In genomic region chr7:45662540-45663166, GRCh38 we compare ENCODE assay signal across 23 cellular contexts.
DNase-seq lines count a peak whose midpoint lies in the region; ATAC-seq and TF ChIP-seq lines count a peak whose summit lies in the region.
"Had no signal": no experiment of that assay in that cellular context is flagged by ENCODE, and none has a peak within 500 bp of the region (broad histone marks: within the 10 kb centered on the region; RNA-seq: fewer than 3 reads in every experiment).

No MANE protein-coding gene starts in this region.

- 79% methylated on average over 15 of the region's 15 CpGs for WGBS in prostate gland

- TF ChIP-seq POLR2A in Peyer's patch (IDR thresholded peaks at IDR 0.05) (no peak), prostate gland (IDR thresholded peaks at IDR 0.05) (no peak)

- H3K4me3 ChIP-seq in Peyer's patch (no peak overlapping the region), prostate gland (no peak overlapping the region)

- TF ChIP-seq CTCF in Peyer's patch (IDR thresholded peaks at IDR 0.05) (no peak), prostate gland (IDR thresholded peaks at IDR 0.05) (no peak)

- H3K9me3 Mint-ChIP-seq in activated CD8-positive, alpha-beta memory T cell treated with anti-CD3 and anti-CD28 coated beads, Interleukin-2, amount 10 ng/mL, durations not matched to agents 7 days and 5 days (ENCODE audit: low read depth) = no peaks in the 10 kb centered on the region
- peaks cover 3% of the 10 kb centered on the region for H3K9me3 Mint-ChIP-seq in activated T-cell treated with anti-CD3 and anti-CD28 coated beads, Interleukin-2, amount 50 U/mL, for 24 hours
- H3K9me3 Mint-ChIP-seq: activated T-helper 2 cell treated with anti-CD3 and anti-CD28 coated beads, Interferon-gamma antibody, Interleukin-2, Interleukin-4, amounts not matched to agents 10 μg/mL and 5 μg/mL and 100 μg/mL, durations not matched to agents 14 hours and 24 hours and 36 hours had no signal

- no peak overlapping the region for H3K27ac ChIP-seq in Peyer's patch
- H3K27ac ChIP-seq in prostate gland = no peak overlapping the region
- H3K27ac ChIP-seq: brain microvascular endothelial cell had no signal

- no peaks in the 10 kb centered on the region for H3K4me1 Mint-ChIP-seq in activated CD8-positive, alpha-beta memory T cell treated with anti-CD3 and anti-CD28 coated beads, Interleukin-2, amount 10 ng/mL, durations not matched to agents 7 days and 5 days
- no peaks in the 10 kb centered on the region for H3K4me1 Mint-ChIP-seq in activated T-cell treated with anti-CD3 and anti-CD28 coated beads, Interleukin-2, amount 50 U/mL, for 24 hours (ENCODE audit: low read depth)
- H3K4me1 Mint-ChIP-seq: CD14-positive monocyte had no signal

- no peaks in the 10 kb centered on the region for H3K27me3 Mint-ChIP-seq in activated CD8-positive, alpha-beta memory T cell treated with anti-CD3 and anti-CD28 coated beads, Interleukin-2, amount 10 ng/mL, durations not matched to agents 7 days and 5 days
- H3K27me3 Mint-ChIP-seq in activated T-cell treated with anti-CD3 and anti-CD28 coated beads, Interleukin-2, amount 50 U/mL, for 24 hours = no peaks in the 10 kb centered on the region

- no peaks in the 10 kb centered on the region for H3K9me3 ChIP-seq in Peyer's patch
- H3K9me3 ChIP-seq in prostate gland = no peaks in the 10 kb centered on the region
- H3K9me3 ChIP-seq: Caco-2 had no signal

- intact Hi-C loops in prostate gland (cut with DNase I) = no loop called here

- CTCF ChIA-PET in activated CD8-positive, alpha-beta memory T cell treated with anti-CD3 and anti-CD28 coated beads, Interleukin-2, amount 10 ng/mL, durations not matched to agents 7 days and 5 days (lab: Charles Lee) = interaction anchor here (1.0 kb wide), 1 partner anchor 191 kb away, joined by 10 read pairs; no protein-coding TSS in a partner anchor

- H3K4me1 ChIP-seq in Peyer's patch (no peaks in the 10 kb centered on the region), prostate gland (replicated peaks) (no peaks in the 10 kb centered on the region)
- H3K4me1 ChIP-seq: Caco-2 had no signal

- no peaks in the 10 kb centered on the region for H3K27me3 ChIP-seq in Peyer's patch
- H3K27me3 ChIP-seq in prostate gland (replicated peaks; ENCODE audit: insufficient read depth) = no peaks in the 10 kb centered on the region
- H3K27me3 ChIP-seq: brain microvascular endothelial cell had no signal

- DNase-seq in activated CD8-positive, alpha-beta memory T cell treated with anti-CD3 and anti-CD28 coated beads, Interleukin-2, amount 10 ng/mL, durations not matched to agents 7 days and 5 days = peak; percentile 19
- DNase-seq in activated CD8-positive, alpha-beta memory T cell treated with anti-CD3 and anti-CD28 coated beads for 24 hours = no peak
- DNase-seq in Peyer's patch (peak in 2 of 3 donors; percentile 6 to 35), left lobe of liver (ENCODE audit: low spot score) (peak; percentile 38), prostate gland (ENCODE audit: low spot score) (peak; percentile 3), NCI-H1417 (lab: John Stamatoyannopoulos, UW) (no peak), superior temporal gyrus (ENCODE audit: extremely low spot score) (no peak)
- no peak for DNase-seq in activated T-cell treated with anti-CD3 and anti-CD28 coated beads, Interleukin-2, amount 50 U/mL, for 24 hours
- DNase-seq: activated CD4-positive, alpha-beta T cell treated with anti-CD3 and anti-CD28 coated beads, Interleukin-2, amount 50 U/mL, for 1 hour; DMS79; GF-D8; hippocampal formation; NCI-H146; NCI-H446; SIG-M5; SW 1271; T1000 had no signal

- no peak overlapping the region for H3K4me3 Mint-ChIP-seq in activated CD8-positive, alpha-beta memory T cell treated with anti-CD3 and anti-CD28 coated beads, Interleukin-2, amount 10 ng/mL, durations not matched to agents 7 days and 5 days
- H3K4me3 Mint-ChIP-seq in activated T-cell treated with anti-CD3 and anti-CD28 coated beads, Interleukin-2, amount 50 U/mL, for 24 hours = no peak overlapping the region
- H3K4me3 Mint-ChIP-seq: CD14-positive monocyte had no signal

- H3K36me3 ChIP-seq in Peyer's patch (no peaks in the 10 kb centered on the region), prostate gland (no peaks in the 10 kb centered on the region)
- H3K36me3 ChIP-seq: brain microvascular endothelial cell had no signal

- no peak overlapping the region for H3K27ac Mint-ChIP-seq in activated CD8-positive, alpha-beta memory T cell treated with anti-CD3 and anti-CD28 coated beads, Interleukin-2, amount 10 ng/mL, durations not matched to agents 7 days and 5 days
- no peak overlapping the region for H3K27ac Mint-ChIP-seq in activated T-cell treated with anti-CD3 and anti-CD28 coated beads, Interleukin-2, amount 50 U/mL, for 24 hours
- H3K27ac Mint-ChIP-seq: activated T-helper 2 cell treated with anti-CD3 and anti-CD28 coated beads, Interferon-gamma antibody, Interleukin-2, Interleukin-4, amounts not matched to agents 10 μg/mL and 5 μg/mL and 100 μg/mL, durations not matched to agents 14 hours and 24 hours and 36 hours had no signal

- ATAC-seq in activated CD8-positive, alpha-beta memory T cell treated with anti-CD3 and anti-CD28 coated beads, Interleukin-2, amount 10 ng/mL, durations not matched to agents 7 days and 5 days = no peak
- no peak for ATAC-seq in left lobe of liver
- ATAC-seq: stimulated activated naive CD8-positive, alpha-beta T cell treated with anti-CD3 and anti-CD28 coated beads, Interleukin-15, Interleukin-2, amounts not matched to agents 100 U/mL and 50 U/mL, for 24 hours had no signal

- H3K36me3 Mint-ChIP-seq in activated CD8-positive, alpha-beta memory T cell treated with anti-CD3 and anti-CD28 coated beads, Interleukin-2, amount 10 ng/mL, durations not matched to agents 7 days and 5 days = no peaks in the 10 kb centered on the region
- H3K36me3 Mint-ChIP-seq in activated T-cell treated with anti-CD3 and anti-CD28 coated beads, Interleukin-2, amount 50 U/mL, for 24 hours (ENCODE audit: low read depth) = no peaks in the 10 kb centered on the region
- H3K36me3 Mint-ChIP-seq: activated naive CD4-positive, alpha-beta T cell treated with anti-CD3 and anti-CD28 coated beads, Interleukin-2, amount 50 U/mL, for 72 hours; CD14-positive monocyte had no signal

Comparison
In these comparisons a context has a peak if more than half of its experiments do, and no peak if none do; other contexts are left out.
1. DNase-seq: peak in activated CD8-positive, alpha-beta memory T cell treated with anti-CD3 and anti-CD28 coated beads, Interleukin-2, amount 10 ng/mL, durations not matched to agents 7 days and 5 days (single experiment), Peyer's patch (2 of 3), left lobe of liver (single experiment) and prostate gland (single experiment); none in activated CD8-positive, alpha-beta memory T cell treated with anti-CD3 and anti-CD28 coated beads for 24 hours (single experiment), NCI-H1417 (0 of 3), activated T-cell treated with anti-CD3 and anti-CD28 coated beads, Interleukin-2, amount 50 U/mL, for 24 hours (single experiment) and superior temporal gyrus (single experiment).